ENCODE assay signal across 25 cellular contexts in the genomic region with DNA sequence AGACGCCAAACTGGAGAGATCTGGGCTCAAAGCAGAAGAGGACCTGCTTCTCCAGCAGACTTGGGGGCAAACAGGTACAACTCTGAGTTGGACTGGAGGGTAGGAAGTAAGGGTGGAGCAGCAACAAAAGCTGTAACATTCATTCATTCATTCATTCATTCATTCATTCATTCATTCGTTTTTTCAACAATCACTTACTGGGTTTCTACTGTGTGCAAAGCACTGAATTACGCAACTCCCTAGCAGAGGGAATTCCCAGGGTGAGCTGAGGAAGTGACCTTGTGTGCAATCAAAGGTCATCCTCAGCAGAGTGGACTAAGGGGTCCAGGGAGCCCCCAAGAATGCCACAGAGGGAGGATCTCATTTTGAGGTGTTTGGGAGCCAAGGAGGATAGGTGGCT.
"Had no signal": no experiment of that assay in that cellular context is flagged by ENCODE, and none has a peak within 500 bp of the region (broad histone marks: within the 10 kb centered on the region; RNA-seq: fewer than 3 reads in every experiment).

No MANE protein-coding gene starts in this region.

- FAIRE-seq: endometrium, keratinocyte had no signal

- DNase-seq: dermis blood vessel endothelial cell; effector memory CD8-positive, alpha-beta T cell; foreskin fibroblast; gastrocnemius medialis; head of caudate nucleus; left ventricle myocardium superior; stimulated activated CD4-positive, alpha-beta T cell treated with anti-CD3 and anti-CD28 coated beads, Interleukin-12 subunit alpha, Interleukin-12 subunit beta, amount 100 ng/mL, for 4 hours; stimulated activated CD4-positive, alpha-beta T cell treated with anti-CD3 and anti-CD28 coated beads, Interleukin-1b, Interleukin-23, amount 100 ng/mL, for 48 hours; stimulated activated CD4-positive, alpha-beta T cell treated with anti-CD3 and anti-CD28 coated beads, Interleukin-4, amount 100 ng/mL, for 1 hour; stimulated activated CD8-positive, alpha-beta memory T cell treated with anti-CD3 and anti-CD28 coated beads, Interleukin-4, amount 100 ng/mL, for 48 hours; stimulated activated naive CD4-positive, alpha-beta T cell treated with Interleukin-2 at 50 U/mL for 16 hours; stomach; thyroid gland; trophoblast cell had no signal

- H3K9ac ChIP-seq: neural progenitor cell had no signal

- H3K27me3 ChIP-seq: gastrocnemius medialis, neural progenitor cell, right atrium auricular region, thyroid gland had no signal

- H3K4me1 ChIP-seq: gastrocnemius medialis, prostate gland, right atrium auricular region, stomach, thyroid gland had no signal

- H3K27ac ChIP-seq: coronary artery, gastrocnemius medialis, neural progenitor cell, prostate gland, right atrium auricular region, stomach, thyroid gland had no signal

- ATAC-seq: effector memory CD8-positive, alpha-beta T cell; gastrocnemius medialis; left ventricle myocardium superior; sciatic nerve had no signal

- H3K27ac Mint-ChIP-seq: effector memory CD8-positive, alpha-beta T cell; memory B cell; nephron; neural progenitor cell had no signal

- H3K36me3 Mint-ChIP-seq: memory B cell, neural progenitor cell had no signal

- H3K4me3 ChIP-seq: coronary artery, gastrocnemius medialis, lung, neural progenitor cell, prostate gland, right atrium auricular region, smooth muscle cell, stomach, thyroid gland had no signal

- H3K9me3 Mint-ChIP-seq: effector memory CD8-positive, alpha-beta T cell had no signal

- H3K4me3 Mint-ChIP-seq: effector memory CD8-positive, alpha-beta T cell; memory B cell; nephron had no signal

- H3K36me3 ChIP-seq: gastrocnemius medialis, neural progenitor cell, prostate gland, right atrium auricular region, stomach, thyroid gland had no signal

- H3K9me3 ChIP-seq: gastrocnemius medialis, prostate gland, right atrium auricular region, stomach, thyroid gland had no signal

- H3K4me1 Mint-ChIP-seq: memory B cell, nephron had no signal

- H2AFZ ChIP-seq: neural progenitor cell had no signal

- H3K4me2 ChIP-seq: neural progenitor cell, smooth muscle cell had no signal
